Comparison of ENCODE assay signal across 12 cellular contexts in genomic region chrX:33447285-33447684, GRCh38.
A peak's percentile ranks its signal among the peaks of the same experiment; 100 is the strongest.
DNase-seq lines count a peak whose midpoint lies in the region; ATAC-seq and TF ChIP-seq lines count a peak whose summit lies in the region.
"Had no signal": no experiment of that assay in that cellular context is flagged by ENCODE, and none has a peak within 500 bp of the region (broad histone marks: within the 10 kb centered on the region; RNA-seq: fewer than 3 reads in every experiment).

No MANE protein-coding gene starts in this region.

- no peak overlapping the region for H4K91ac ChIP-seq in mesenchymal stem cell (ENCODE audit: low read length)

- no peak overlapping the region for H3K4me2 ChIP-seq in mesenchymal stem cell (ENCODE audit: low read length, poor library complexity, severe bottlenecking)
- H3K4me2 ChIP-seq: BLaER1 treated with 17β-estradiol and CSF1 and Interleukin-3, amounts not matched to agents 10 nM and 100 nM had no signal

- H3K4me3 ChIP-seq in choroid plexus epithelial cell (ENCODE audit: low read depth, low read length), result no peak overlapping the region
- no peak overlapping the region for H3K4me3 ChIP-seq in mesenchymal stem cell (ENCODE audit: insufficient read depth in 1 of 2, low read depth in 1 of 2, low read length in 2 of 2)
- peak overlapping the region in 2 of 3 donors; percentile 42 to 45 for H3K4me3 ChIP-seq in skeletal muscle tissue (ENCODE audit: low read length in 3 of 3)
- H3K4me3 ChIP-seq: BLaER1 treated with 17β-estradiol and CSF1 and Interleukin-3, amounts not matched to agents 10 nM and 100 nM had no signal

- H2BK120ac ChIP-seq in mesenchymal stem cell (ENCODE audit: low read depth, low read length), result no peak overlapping the region

- no peak overlapping the region for H2BK5ac ChIP-seq in mesenchymal stem cell (ENCODE audit: low read depth, low read length, poor library complexity, severe bottlenecking)

- H3K18ac ChIP-seq in mesenchymal stem cell (ENCODE audit: low read depth in 1 of 2, low read length in 2 of 2), result no peak overlapping the region

- no peak overlapping the region for H3K27ac ChIP-seq in mesenchymal stem cell (ENCODE audit: low read length, poor library complexity, severe bottlenecking)
- H3K27ac ChIP-seq in skeletal muscle tissue (ENCODE audit: low read depth, low read length), result no peak overlapping the region
- H3K27ac ChIP-seq: BLaER1 treated with 17β-estradiol and CSF1 and Interleukin-3, amounts not matched to agents 10 nM and 100 nM; HL-60 had no signal

- H2AFZ ChIP-seq in mesenchymal stem cell (ENCODE audit: low read depth, low read length), result no peak overlapping the region

- no peak overlapping the region for H2BK12ac ChIP-seq in mesenchymal stem cell (ENCODE audit: low read length in 2 of 2)

- H2AK5ac ChIP-seq in mesenchymal stem cell (ENCODE audit: low read length, severe bottlenecking), result no peak overlapping the region

- H3K14ac ChIP-seq in mesenchymal stem cell (ENCODE audit: low read length in 2 of 2), result no peak overlapping the region

- no peak overlapping the region for H2BK15ac ChIP-seq in mesenchymal stem cell (ENCODE audit: low read depth, poor library complexity, severe bottlenecking)

- H3K4me1 ChIP-seq in mesenchymal stem cell (ENCODE audit: control insufficient read depth, insufficient read depth, low read depth, low read length) (no peaks in the 10 kb centered on the region), skeletal muscle tissue (ENCODE audit: control insufficient read depth in 3 of 3, insufficient read depth in 3 of 3, low read length in 3 of 3) (peaks cover 0 to 4% (median 0%) of the 10 kb centered on the region in 3 donors)

- no peaks in the 10 kb centered on the region for H3K9me3 ChIP-seq in mesenchymal stem cell (ENCODE audit: control insufficient read depth, low read length)
- H3K9me3 ChIP-seq in skeletal muscle tissue (ENCODE audit: control insufficient read depth in 3 of 3, low read length in 3 of 3), result no peaks in the 10 kb centered on the region
- H3K9me3 ChIP-seq: BLaER1 treated with 17β-estradiol and CSF1 and Interleukin-3, amounts not matched to agents 10 nM and 100 nM had no signal

- peak; percentile 1 for DNase-seq in HT1080 (ENCODE audit: low read depth)
- peak; percentile 2 for DNase-seq in choroid plexus epithelial cell (ENCODE audit: low read depth)
- peak; percentile 8 for DNase-seq in mesenchymal stem cell
- DNase-seq in NCI-H345 treated with DMSO at 0.1 percent for 48 hours (lab: John Stamatoyannopoulos, UW; ENCODE audit: unreplicated experiment), result no peak
- DNase-seq in omental fat pad (ENCODE audit: low spot score), result no peak
- no peak for DNase-seq in cortex of kidney (lab: John Stamatoyannopoulos, UW)
- DNase-seq: Calu3; CD8-positive, alpha-beta T cell; H9 had no signal

- no peak overlapping the region for H3K4ac ChIP-seq in mesenchymal stem cell (ENCODE audit: low read depth in 1 of 2, low read length in 2 of 2)

- no peaks in the 10 kb centered on the region for H3K36me3 ChIP-seq in mesenchymal stem cell (ENCODE audit: control insufficient read depth in 1 of 2, insufficient read depth in 2 of 2, low read depth in 1 of 2, low read length in 2 of 2)
- no peaks in the 10 kb centered on the region for H3K36me3 ChIP-seq in skeletal muscle tissue (ENCODE audit: control insufficient read depth in 3 of 3, insufficient read depth in 3 of 3, low read length in 3 of 3)
- H3K36me3 ChIP-seq: BLaER1 treated with 17β-estradiol and CSF1 and Interleukin-3, amounts not matched to agents 10 nM and 100 nM had no signal

- TF ChIP-seq CTCF in choroid plexus epithelial cell (conservative IDR thresholded peaks at IDR 0.05; ENCODE audit: low read depth, low read length), result no peak
- TF ChIP-seq CTCF in omental fat pad (IDR thresholded peaks at IDR 0.05), result no peak

- no peak for ATAC-seq in omental fat pad (ENCODE audit: low FRiP score)
- ATAC-seq: CD8-positive, alpha-beta T cell had no signal

- no peak overlapping the region for H4K8ac ChIP-seq in mesenchymal stem cell (ENCODE audit: low read length)

- H3K79me1 ChIP-seq in mesenchymal stem cell (replicated peaks; ENCODE audit: low read length, poor library complexity, severe bottlenecking), result no peaks in the 10 kb centered on the region

- H3K9ac ChIP-seq in mesenchymal stem cell (ENCODE audit: low read length), result no peak overlapping the region
- H3K9ac ChIP-seq in skeletal muscle tissue (ENCODE audit: low read depth in 1 of 3, low read length in 3 of 3), result peak overlapping the region in 1 of 3 donors; percentile 8
- H3K9ac ChIP-seq: BLaER1 treated with 17β-estradiol and CSF1 and Interleukin-3, amounts not matched to agents 10 nM and 100 nM had no signal

- H3K27me3 ChIP-seq in mesenchymal stem cell (ENCODE audit: control insufficient read depth in 1 of 2, insufficient read depth in 1 of 2, low read length in 2 of 2), result no peaks in the 10 kb centered on the region
- H3K27me3 ChIP-seq in skeletal muscle tissue (ENCODE audit: control insufficient read depth in 3 of 3, insufficient read depth in 3 of 3, low read length in 3 of 3), result peaks cover 0 to 3% (median 0%) of the 10 kb centered on the region in 3 donors

- no peak overlapping the region for H3K23ac ChIP-seq in mesenchymal stem cell (ENCODE audit: low read length in 2 of 2)

- 75% methylated on average over 1 of the region's 3 CpGs for WGBS in mesenchymal stem cell

Comparison
In these comparisons a context has a peak if more than half of its experiments do, and no peak if none do; other contexts are left out.
1. DNase-seq: peak in HT1080 (single experiment), choroid plexus epithelial cell (single experiment) and mesenchymal stem cell (single experiment); none in NCI-H345 treated with DMSO at 0.1 percent for 48 hours (single experiment), omental fat pad (single experiment) and cortex of kidney (single experiment).
2. H3K4me3 ChIP-seq: peak in skeletal muscle tissue (2 of 3); none in choroid plexus epithelial cell (single experiment) and mesenchymal stem cell (0 of 2).